Comparison of ENCODE assay signal across 20 cellular contexts in the genomic region with DNA sequence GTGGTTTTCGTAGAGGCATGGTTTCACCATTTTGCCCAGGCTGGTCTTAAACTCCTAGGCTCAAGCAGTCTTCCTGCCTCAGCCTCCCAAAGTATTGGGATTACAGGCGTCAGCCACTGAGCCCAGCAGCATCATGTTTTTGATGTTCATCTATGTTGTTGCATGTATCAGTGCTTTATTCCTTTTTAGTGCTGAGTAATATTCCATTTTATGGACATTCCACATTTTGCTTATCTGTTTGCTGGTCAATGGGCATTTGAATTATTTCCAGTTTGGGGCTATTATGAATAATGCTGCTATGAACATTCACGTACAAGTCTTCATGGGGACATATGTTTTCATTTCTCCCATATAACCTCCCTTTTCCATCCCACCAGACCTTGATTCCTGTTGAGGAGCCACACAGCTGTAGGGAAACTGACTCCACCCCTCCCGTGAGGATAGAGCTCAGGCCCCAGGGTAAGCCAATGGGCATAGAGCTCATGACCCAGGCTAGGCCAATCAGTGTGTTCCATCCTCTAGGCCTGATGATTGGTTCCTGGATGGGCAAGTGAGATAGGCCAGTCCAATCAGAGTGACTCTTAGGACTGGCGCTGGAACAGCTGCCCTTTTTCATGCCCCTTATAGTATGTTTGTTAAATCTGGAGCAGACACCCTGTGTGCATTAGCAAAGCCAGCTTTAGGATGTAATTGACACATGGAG. TPM values are rescaled to one million over a fixed set of nuclear protein-coding genes. Genes with fewer than 3 reads are reported as not detected.
DNase-seq lines count a peak whose midpoint lies in the region; ATAC-seq, FAIRE-seq and TF ChIP-seq lines count a peak whose summit lies in the region.
"Had no signal": no experiment of that assay in that cellular context is flagged by ENCODE, and none has a peak within 500 bp of the region (broad histone marks: within the 10 kb centered on the region; RNA-seq: fewer than 3 reads in every experiment).

No MANE protein-coding gene starts in this region.

- no peak overlapping the region for H2AFZ ChIP-seq in HepG2 (ENCODE audit: low read length)

- no peak overlapping the region for H3K4me2 ChIP-seq in HepG2 (ENCODE audit: low read depth, low read length)

- FAIRE-seq in HepG2 (lab: Jason Lieb, UNC) = no peak
- FAIRE-seq: GM12878, RCC 7860 had no signal

- H3K4me1 ChIP-seq in HepG2 (ENCODE audit: insufficient read depth, low read length) (peaks cover 15% of the 10 kb centered on the region), right lobe of liver (no peaks in the 10 kb centered on the region)

- H3K79me2 ChIP-seq in HepG2 (ENCODE audit: insufficient read depth, low read length) = no peaks in the 10 kb centered on the region

- CTCF ChIA-PET in HepG2 (lab: Yijun Ruan, JAX; ENCODE audit: low intra/inter-chr PET ratio, low total read pairs) = no interaction called here

- no peak for DNase-seq in HepG2 (ENCODE audit: low spot score)
- no peak for DNase-seq in right lobe of liver
- peak; percentile 19 for DNase-seq in MG63
- peak; percentile 29 for DNase-seq in SK-MEL-5 (ENCODE audit: low read depth, low spot score)
- no peak for DNase-seq in GM19238 (ENCODE audit: insufficient read length, low spot score)
- DNase-seq in GM13976 (ENCODE audit: low spot score) = no peak
- DNase-seq: ACHN; AML-193; CD4-positive, CD25-positive, alpha-beta regulatory T cell; GDM1; GOT3; NCI-H1048; NCI-H1436 treated with DMSO at 0.1 percent for 48 hours; NCI-H2081; NCI-H774; SHP77 treated with DMSO at 0.1 percent for 48 hours; SW 1271 had no signal

- intact Hi-C loops in HepG2 (cut with micrococcal nuclease; ENCODE audit: unreplicated experiment) (no loop called here), right lobe of liver (cut with DNase I) (no loop called here)

- TF ChIP-seq CTCF in HepG2 (CRISPR knock-in tag; IDR thresholded peaks at IDR 0.05) = no peak
- TF ChIP-seq CTCF in right lobe of liver (IDR thresholded peaks at IDR 0.05) = no peak
- no peak for TF ChIP-seq CTCF in GM13976 (IDR thresholded peaks at IDR 0.05; ENCODE audit: borderline replicate concordance, control extremely low read depth, extremely low read depth, insufficient read depth, missing control alignments)

- no peak overlapping the region for H3K27ac ChIP-seq in HepG2 (ENCODE audit: extremely low read length, insufficient read depth, low read length)
- no peak overlapping the region for H3K27ac ChIP-seq in right lobe of liver

- no peak for TF ChIP-seq RAD21 in HepG2 (CRISPR knock-in tag; IDR thresholded peaks at IDR 0.05)

- H3K4me3 ChIP-seq in HepG2 (replicated peaks in 1 of 3; ENCODE audit: insufficient read depth in 1 of 3, low read depth in 2 of 3, low read length in 3 of 3) (no peak overlapping the region), right lobe of liver (no peak overlapping the region), MG63 (no peak overlapping the region)
- H3K4me3 ChIP-seq: GM12878 had no signal

- no peak overlapping the region for H3K9ac ChIP-seq in HepG2 (ENCODE audit: insufficient read depth, low read depth, low read length)

- WGBS in HepG2 (ENCODE audit: low lambda C conversion rate) = 44% methylated on average over 5 of the region's 5 CpGs
- 57% methylated on average over 5 of the region's 5 CpGs for WGBS in right lobe of liver (ENCODE audit: insufficient coverage, low coverage, low lambda C conversion rate, missing lambda C conversion rate)

- 0 out of 2 replicates have a peak, but pooled peaks cover 3% of the 10 kb centered on the region for H4K20me1 ChIP-seq in HepG2 (ENCODE audit: insufficient read depth, low read length)

- no TSS peak for BruUV-seq in HepG2 (replicated peaks; lab: Mats Ljungman, UMichigan)

- H3K9me3 ChIP-seq in HepG2 (ENCODE audit: low read length) (no peaks in the 10 kb centered on the region), right lobe of liver (no peaks in the 10 kb centered on the region), MG63 (no peaks in the 10 kb centered on the region)

- TF ChIP-seq EP300 in HepG2 (IDR thresholded peaks at IDR 0.05; ENCODE audit: low read depth in 2 of 2, low read length in 2 of 2) = no peak
- TF ChIP-seq EP300 in HepG2 (CRISPR knock-in tag; IDR thresholded peaks at IDR 0.05; ENCODE audit: borderline replicate concordance) = no peak

- peak; percentile 19; the same call in 1 of the 3 replicates for ATAC-seq in HepG2
- ATAC-seq in right lobe of liver = no peak
- no peak for ATAC-seq in GM18861 (IDR thresholded peaks at IDR 0.05; ENCODE audit: unreplicated experiment)
- ATAC-seq: GM12878 had no signal

- TF ChIP-seq POLR2A in HepG2 (IDR thresholded peaks at IDR 0.05; ENCODE audit: insufficient read depth in 1 of 2, low read depth in 2 of 2, low read length in 2 of 2) (no peak), right lobe of liver (IDR thresholded peaks at IDR 0.05) (no peak)

- no peaks in the 10 kb centered on the region for H3K36me3 ChIP-seq in HepG2 (replicated peaks in 1 of 2; ENCODE audit: control insufficient read depth in 1 of 2, insufficient read depth in 2 of 2, low read length in 2 of 2)
- no peaks in the 10 kb centered on the region for H3K36me3 ChIP-seq in right lobe of liver
- H3K36me3 ChIP-seq in MG63 = no peaks in the 10 kb centered on the region

- POLR2A ChIA-PET in HepG2 (lab: Yijun Ruan, JAX) = no interaction called here

- in situ Hi-C loops in HepG2 (cut with HindIII; ENCODE audit: extremely low pct_ligation_motif_present, low pct_unique_long_range_greater_than_20kb) = no loop called here
- in situ Hi-C loops in SK-MEL-5 (cut with HindIII; ENCODE audit: low pct_unique_long_range_greater_than_20kb, low sequenced_read_pairs) = no loop called here
- in situ Hi-C loops in GM13976 (cut with MboI; ENCODE audit: low sequenced_read_pairs, unreplicated experiment) = no loop called here

- peaks cover 0 to 20% of the 10 kb centered on the region in 2 experiments; a peak in 2 of 5 replicates for H3K27me3 ChIP-seq in HepG2 (ENCODE audit: control insufficient read depth in 1 of 2, insufficient read depth in 2 of 2, low read length in 2 of 2)
- no peaks in the 10 kb centered on the region for H3K27me3 ChIP-seq in right lobe of liver
- peaks cover 4% of the 10 kb centered on the region; the same call in 1 of the 2 replicates for H3K27me3 ChIP-seq in MG63

TF ChIP-seq in HepG2, 621 proteins besides CTCF, POLR2A, EP300 and RAD21:
- no peak for TF ChIP-seq ZNF782 (CRISPR knock-in tag; IDR thresholded peaks at IDR 0.05; ENCODE audit: borderline replicate concordance)
- no peak for TF ChIP-seq HNRNPLL (IDR thresholded peaks at IDR 0.05; ENCODE audit: low read depth, low read length, poor library complexity, severe bottlenecking)
- no peak for TF ChIP-seq IRF1 (CRISPR knock-in tag; IDR thresholded peaks at IDR 0.05; ENCODE audit: low read depth)
- TF ChIP-seq FLYWCH1 (CRISPR knock-in tag; IDR thresholded peaks at IDR 0.05) = no peak
- peak; percentile 60 for TF ChIP-seq NFYC (CRISPR knock-in tag; IDR thresholded peaks at IDR 0.05)
- no peak for TF ChIP-seq ATF1 (CRISPR knock-in tag; IDR thresholded peaks at IDR 0.05)
- TF ChIP-seq MIER2 (CRISPR knock-in tag; IDR thresholded peaks at IDR 0.05) = no peak
- TF ChIP-seq ZNF747 (CRISPR knock-in tag; IDR thresholded peaks at IDR 0.05; ENCODE audit: borderline replicate concordance) = no peak
- TF ChIP-seq ZNF30 (CRISPR knock-in tag; IDR thresholded peaks at IDR 0.05) = no peak
- TF ChIP-seq ZNF674 (CRISPR knock-in tag; IDR thresholded peaks at IDR 0.05; ENCODE audit: low read depth) = no peak
- 0 out of 2 replicates have a peak, but pooled peaks have one; percentile 34 for TF ChIP-seq NFYB (CRISPR knock-in tag; IDR thresholded peaks at IDR 0.05)
- TF ChIP-seq HDAC6 (IDR thresholded peaks at IDR 0.05; ENCODE audit: low read depth, low read length) = no peak
- TF ChIP-seq MIXL1 (CRISPR knock-in tag; IDR thresholded peaks at IDR 0.05) = no peak

RNA-seq across cellular contexts. Expression of gene DLGAP4, which starts 49.5 kb away (rescaled TPM):
- total RNA-seq in HepG2 (2016; rRNA removed; fragmentation: Illumina TruSeq; extraction: Trizol) (13.3 and 15.2 TPM in 2 replicates), right lobe of liver (10 to 100 TPM; 15.5 to 35.1 (median 23.2) TPM)
- total RNA-seq in HepG2 (2016; cell fraction: cytosol; rRNA removed; fragmentation: Illumina TruSeq; extraction: Trizol; ENCODE audit: low read depth) = 17.7 and 20.1 TPM in 2 replicates
- total RNA-seq in HepG2 (2016; cell fraction: insoluble cytoplasmic fraction; rRNA removed; fragmentation: Illumina TruSeq; extraction: Trizol) = 10.7 and 12.5 TPM in 2 replicates
- total RNA-seq in HepG2 (2016; cell fraction: membrane; rRNA removed; fragmentation: Illumina TruSeq; extraction: Trizol) = 30.2 and 36.1 TPM in 2 replicates
- 14.3 and 17.6 TPM in 2 replicates for total RNA-seq in HepG2 (2016; cell fraction: nucleus; rRNA removed; fragmentation: Illumina TruSeq; extraction: Trizol)
- 26.7 and 33.5 TPM in 2 replicates for polyA plus RNA-seq in HepG2 (2011; rRNA removed)
- polyA plus RNA-seq in HepG2 (2011; cell fraction: cytosol; rRNA removed) = 18.9 and 28.9 TPM in 2 replicates
- 81.3 and 93.4 TPM in 2 replicates for polyA plus RNA-seq in HepG2 (2011; cell fraction: nucleus; rRNA removed)
- 33.2 and 39.1 TPM in 2 replicates for polyA plus RNA-seq in HepG2 (2012)
- 42.6 and 57.9 TPM in 2 replicates for polyA plus RNA-seq in HepG2 (2016; cell fraction: cytosol; fragmentation: Illumina TruSeq; extraction: Trizol; ENCODE audit: low read depth)
- polyA plus RNA-seq in HepG2 (2016; cell fraction: insoluble cytoplasmic fraction; fragmentation: Illumina TruSeq; extraction: Trizol; ENCODE audit: low read depth) = 32.0 and 44.7 TPM in 2 replicates
- 45.4 and 49.0 TPM in 2 replicates for polyA plus RNA-seq in HepG2 (2016; cell fraction: membrane; fragmentation: Illumina TruSeq; extraction: Trizol; ENCODE audit: low read depth)
- polyA plus RNA-seq in HepG2 (2016; cell fraction: nucleus; fragmentation: Illumina TruSeq; extraction: Trizol; ENCODE audit: insufficient read depth, low read depth) = 63.9 and 68.5 TPM in 2 replicates
- 15.9 and 38.7 TPM in 2 replicates for polyA minus RNA-seq in HepG2 (2011; rRNA and poly(A)+ RNA removed; ENCODE audit: low replicate concordance)
- polyA minus RNA-seq in HepG2 (2011; cell fraction: cytosol; rRNA and poly(A)+ RNA removed) = 33.7 and 42.9 TPM in 2 replicates
- 29.9 and 33.6 TPM in 2 replicates for polyA minus RNA-seq in HepG2 (2011; cell fraction: nucleus; rRNA and poly(A)+ RNA removed)
- 0.57 and 12.0 TPM in 2 replicates for total RNA-seq in MG63 (2014; rRNA removed; shearing (Covaris generic); ENCODE audit: low replicate concordance)
- total RNA-seq in SK-MEL-5 (2014; rRNA removed; shearing (Covaris generic)) = 14.2 and 17.4 TPM in 2 replicates
- polyA plus RNA-seq in SK-MEL-5 (2015; cell fraction: cytosol; rRNA removed) = 103 and 118 TPM in 2 replicates
- 85.8 and 91.6 TPM in 2 replicates for polyA plus RNA-seq in SK-MEL-5 (2015; cell fraction: nucleus; rRNA removed)

Comparison
In these comparisons a context has a peak if more than half of its experiments do, and no peak if none do; other contexts are left out.
1. DNase-seq: peak in MG63 (single experiment) and SK-MEL-5 (single experiment); none in HepG2 (single experiment), right lobe of liver (0 of 3), GM19238 (single experiment) and GM13976 (single experiment).